18 cellular contexts compared by ENCODE assay signal in genomic region chr5:89110916-89111646, GRCh38.
"Had no signal": no experiment of that assay in that cellular context is flagged by ENCODE, and none has a peak within 500 bp of the region (broad histone marks: within the 10 kb centered on the region; RNA-seq: fewer than 3 reads in every experiment).

No MANE protein-coding gene starts in this region.

- FAIRE-seq: islet of Langerhans had no signal

- H3K4me3 ChIP-seq: esophagus muscularis mucosa, heart left ventricle, left ventricle myocardium inferior, psoas muscle had no signal

- DNase-seq: activated CD4-positive, alpha-beta memory T cell treated with anti-CD3 and anti-CD28 coated beads for 36 hours; activated CD4-positive, alpha-beta T cell treated with anti-CD3 and anti-CD28 coated beads for 1 hour; activated gamma-delta T cell treated with Interleukin-2 at 50 U/mL for 16 hours; activated naive CD8-positive, alpha-beta T cell treated with anti-CD3 and anti-CD28 coated beads, Interleukin-2, amount 10 ng/mL, durations not matched to agents 7 days and 5 days; activated T-cell treated with anti-CD3 and anti-CD28 coated beads, Interleukin-2, amount 50 U/mL, for 72 hours; anterior cingulate cortex; foreskin melanocyte; heart left ventricle; left ventricle myocardium inferior; mesenchymal stem cell; nephron progenitor cell; psoas muscle; stimulated activated CD4-positive, alpha-beta T cell treated with anti-CD3 and anti-CD28 coated beads, Interleukin-2, amount 100 ng/mL, for 24 hours; stimulated activated naive B cell treated with anti-CD40 and anti-IgM and Interleukin-4, amounts not matched to agents 10 μg/mL and 1 μg/mL and 100 μg/mL, for 72 hours; trophoblast cell had no signal

- ATAC-seq: activated T-cell treated with anti-CD3 and anti-CD28 coated beads, Interleukin-2, amount 50 U/mL, for 72 hours; heart left ventricle; sciatic nerve had no signal
